In the genomic region with DNA sequence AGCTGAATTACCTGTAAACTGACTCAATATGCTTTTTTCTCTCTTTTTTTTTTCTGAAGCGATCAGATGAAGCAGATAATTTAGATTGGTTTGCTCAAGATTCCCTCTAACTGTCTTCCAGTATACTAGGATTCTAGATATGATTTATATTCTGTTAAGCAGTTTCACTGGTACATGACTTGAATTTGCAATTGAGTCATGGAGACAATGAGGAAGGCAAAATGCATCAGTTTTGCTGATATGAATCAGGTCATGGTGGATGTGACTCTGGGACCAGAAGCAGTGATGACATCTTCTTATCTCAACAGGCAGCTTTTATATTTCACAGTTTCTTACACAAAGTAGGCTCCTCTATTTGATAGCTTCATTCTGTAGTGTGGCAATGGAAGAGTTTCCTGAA, we compare ENCODE assay signal across 27 cellular contexts.
"Had no signal": no experiment of that assay in that cellular context is flagged by ENCODE, and none has a peak within 500 bp of the region (broad histone marks: within the 10 kb centered on the region; RNA-seq: fewer than 3 reads in every experiment).

No MANE protein-coding gene starts in this region.

- H3K36me3 Mint-ChIP-seq: naive thymus-derived CD4-positive, alpha-beta T cell had no signal

- H3K4me3 Mint-ChIP-seq: naive thymus-derived CD4-positive, alpha-beta T cell; nephron progenitor cell; stimulated activated naive CD8-positive, alpha-beta T cell treated with anti-CD3 and anti-CD28 coated beads, Interleukin-15, amount 100 ng/mL, for 72 hours had no signal

- H3K27me3 ChIP-seq: gastrocnemius medialis, neutrophil, right atrium auricular region, suprapubic skin, transverse colon, upper lobe of right lung, uterus had no signal

- H3K4me1 ChIP-seq: gastrocnemius medialis, parathyroid adenoma, right atrium auricular region, transverse colon, upper lobe of right lung, uterus had no signal

- H3K27ac Mint-ChIP-seq: naive thymus-derived CD4-positive, alpha-beta T cell; nephron progenitor cell; progenitor cell of endocrine pancreas; stimulated activated naive CD8-positive, alpha-beta T cell treated with anti-CD3 and anti-CD28 coated beads, Interleukin-15, amount 100 ng/mL, for 72 hours had no signal

- H3K27me3 Mint-ChIP-seq: naive thymus-derived CD4-positive, alpha-beta T cell; progenitor cell of endocrine pancreas; stimulated activated naive CD8-positive, alpha-beta T cell treated with anti-CD3 and anti-CD28 coated beads, Interleukin-15, amount 100 ng/mL, for 72 hours had no signal

- H3K4me1 Mint-ChIP-seq: naive thymus-derived CD4-positive, alpha-beta T cell; nephron progenitor cell; stimulated activated naive CD8-positive, alpha-beta T cell treated with anti-CD3 and anti-CD28 coated beads, Interleukin-15, amount 100 ng/mL, for 72 hours had no signal

- DNase-seq: dorsolateral prefrontal cortex; effector CD4-positive, alpha-beta T cell; foreskin fibroblast; gastrocnemius medialis; kidney; mesenchymal stem cell; midbrain; naive thymus-derived CD4-positive, alpha-beta T cell; nephron progenitor cell; stimulated activated CD4-positive, alpha-beta T cell treated with anti-CD3 and anti-CD28 coated beads, Interleukin-12 subunit alpha, Interleukin-12 subunit beta, amount 100 ng/mL, for 4 hours; stimulated activated CD4-positive, alpha-beta T cell treated with anti-CD3 and anti-CD28 coated beads, Interleukin-1b, Interleukin-23, amount 100 ng/mL, for 48 hours; stimulated activated CD4-positive, alpha-beta T cell treated with anti-CD3 and anti-CD28 coated beads, Interleukin-4, amount 100 ng/mL, for 1 hour; stimulated activated CD8-positive, alpha-beta memory T cell treated with anti-CD3 and anti-CD28 coated beads, Interleukin-4, amount 100 ng/mL, for 48 hours; stimulated activated naive CD4-positive, alpha-beta T cell; stimulated activated naive CD8-positive, alpha-beta T cell treated with anti-CD3 and anti-CD28 coated beads, Interleukin-15, amount 100 ng/mL, for 72 hours; transverse colon; upper lobe of right lung; uterus had no signal

- ATAC-seq: esophagus mucosa; gastrocnemius medialis; left lobe of liver; naive thymus-derived CD4-positive, alpha-beta T cell; sciatic nerve; stimulated activated naive CD8-positive, alpha-beta T cell treated with anti-CD3 and anti-CD28 coated beads, Interleukin-15, amount 100 ng/mL, for 72 hours had no signal

- H3K9me3 ChIP-seq: gastrocnemius medialis, neutrophil, right atrium auricular region, suprapubic skin, transverse colon, upper lobe of right lung, uterus had no signal

- H3K4me3 ChIP-seq: dorsolateral prefrontal cortex, gastrocnemius medialis, right atrium auricular region, smooth muscle cell, suprapubic skin, transverse colon, upper lobe of right lung, uterus had no signal

- H3K36me3 ChIP-seq: gastrocnemius medialis, neutrophil, right atrium auricular region, suprapubic skin, transverse colon, upper lobe of right lung, uterus had no signal
